ENCODE assay signal across 2 cellular contexts in genomic region chr1:176696109-176696508, GRCh38.
TF ChIP-seq lines count a peak whose summit lies in the region.

No MANE protein-coding gene starts in this region.

TF ChIP-seq in GM23338, 12 proteins besides CTCF, POLR2A, EP300 and RAD21 (continued from another document):
- TF ChIP-seq CREB1 (CRISPR knock-in tag; IDR thresholded peaks at IDR 0.05; ENCODE audit: low read depth) (no peak), ETS1 (IDR thresholded peaks at IDR 0.05) (no peak), ZNF331 (CRISPR knock-in tag; IDR thresholded peaks at IDR 0.05; ENCODE audit: low read depth) (no peak), ZNF114 (CRISPR knock-in tag; IDR thresholded peaks at IDR 0.05) (no peak), NANOG (IDR thresholded peaks at IDR 0.05; ENCODE audit: borderline replicate concordance) (no peak), REST (IDR thresholded peaks at IDR 0.05; ENCODE audit: unreplicated experiment) (no peak), STAT1 (IDR thresholded peaks at IDR 0.05; ENCODE audit: unreplicated experiment) (no peak), EZH2phosphoT487 (IDR thresholded peaks at IDR 0.05; ENCODE audit: unreplicated experiment) (no peak), POLR2AphosphoS5 (IDR thresholded peaks at IDR 0.05; ENCODE audit: low read depth) (no peak)

TF ChIP-seq in H1, 55 proteins besides CTCF, POLR2A, EP300 and RAD21 (continued from another document):
- TF ChIP-seq HDAC2 (IDR thresholded peaks at IDR 0.05; ENCODE audit: borderline replicate concordance in 1 of 2, low read depth in 2 of 2, low read length in 2 of 2) (no peak), KDM4A (IDR thresholded peaks at IDR 0.05; ENCODE audit: low read depth, low read length, severe bottlenecking) (no peak), MAX (IDR thresholded peaks at IDR 0.05) (peak; percentile 45; the same call in 1 of the 2 replicates), EZH2 (IDR thresholded peaks at IDR 0.05; ENCODE audit: low read depth, low read length, severe bottlenecking) (no peak), JUND (IDR thresholded peaks at IDR 0.05; ENCODE audit: low read length) (no peak), EGR1 (IDR thresholded peaks at IDR 0.05; ENCODE audit: borderline replicate concordance, low read depth, low read length) (no peak), SUZ12 (IDR thresholded peaks at IDR 0.05; ENCODE audit: low read length) (no peak), USF2 (IDR thresholded peaks at IDR 0.05; ENCODE audit: low read length) (0 out of 2 replicates have a peak, but pooled peaks have one; percentile 20), BACH1 (IDR thresholded peaks at IDR 0.05; ENCODE audit: low read length) (no peak)
TF ChIP-seq in H1: peak in this region for 2.
